27 cellular contexts compared by ENCODE assay signal in the genomic region with DNA sequence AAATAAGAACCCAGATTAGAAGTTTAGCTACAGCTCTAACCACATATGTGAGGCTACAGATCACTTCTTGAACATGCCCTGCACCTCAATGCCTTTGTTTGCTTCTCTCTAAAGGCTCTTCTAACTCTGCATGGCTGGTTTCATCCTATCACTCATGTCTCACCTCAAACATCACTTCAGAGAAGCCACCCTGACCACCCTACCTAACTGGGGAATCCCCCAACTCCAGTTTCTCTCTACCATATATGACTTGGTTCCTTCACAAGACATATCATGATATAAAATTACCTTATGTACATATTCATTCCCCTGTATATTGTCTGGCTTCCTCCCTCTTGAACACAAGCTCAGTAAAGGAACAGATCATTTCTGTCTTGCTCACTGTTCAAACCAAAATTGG.
DNase-seq lines count a peak whose midpoint lies in the region; ATAC-seq and TF ChIP-seq lines count a peak whose summit lies in the region.
"Had no signal": no experiment of that assay in that cellular context is flagged by ENCODE, and none has a peak within 500 bp of the region (broad histone marks: within the 10 kb centered on the region; RNA-seq: fewer than 3 reads in every experiment).

No MANE protein-coding gene starts in this region.

- H3K4me1 Mint-ChIP-seq in activated CD4-positive, alpha-beta T cell treated with anti-CD3 and anti-CD28 coated beads for 36 hours: peaks cover 18% of the 10 kb centered on the region
- H3K4me1 Mint-ChIP-seq in activated CD4-positive, alpha-beta T cell treated with anti-CD3 and anti-CD28 coated beads, Interleukin-2, amount 10 ng/mL, durations not matched to agents 7 days and 5 days: peaks cover 12% of the 10 kb centered on the region
- H3K4me1 Mint-ChIP-seq in CD8-positive, alpha-beta T cell (ENCODE audit: low read depth): peaks cover 16% of the 10 kb centered on the region
- H3K4me1 Mint-ChIP-seq in activated naive CD4-positive, alpha-beta T cell treated with anti-CD3 and anti-CD28 coated beads, Interleukin-2, amount 50 U/mL, for 24 hours: peaks cover 40% of the 10 kb centered on the region
- H3K4me1 Mint-ChIP-seq in natural killer cell (peaks cover 0 to 5% of the 10 kb centered on the region in 2 donors), nephron progenitor cell (peaks cover 6% of the 10 kb centered on the region)

- H3K27ac ChIP-seq in CD8-positive, alpha-beta T cell (ENCODE audit: low read depth, low read length): no peak overlapping the region
- H3K27ac ChIP-seq: KMS-11, neural progenitor cell, right lobe of liver, RWPE1, tibial artery had no signal

- peak; percentile 95 for ATAC-seq in activated CD4-positive, alpha-beta T cell treated with anti-CD3 and anti-CD28 coated beads for 36 hours
- ATAC-seq in CD8-positive, alpha-beta T cell: peak; percentile 80
- ATAC-seq in natural killer cell (peak in 2 of 3 donors; percentile 40 to 74), GM21576 (IDR thresholded peaks at IDR 0.05; ENCODE audit: unreplicated experiment) (no peak)
- ATAC-seq: right lobe of liver, WTC11 had no signal

- H3K27me3 Mint-ChIP-seq in activated CD4-positive, alpha-beta T cell treated with anti-CD3 and anti-CD28 coated beads for 36 hours: peaks cover 3% of the 10 kb centered on the region
- H3K27me3 Mint-ChIP-seq in activated CD4-positive, alpha-beta T cell treated with anti-CD3 and anti-CD28 coated beads, Interleukin-2, amount 10 ng/mL, durations not matched to agents 7 days and 5 days: peaks cover 18% of the 10 kb centered on the region
- H3K27me3 Mint-ChIP-seq in CD8-positive, alpha-beta T cell (ENCODE audit: low read depth): peaks cover 8% of the 10 kb centered on the region
- H3K27me3 Mint-ChIP-seq in activated naive CD4-positive, alpha-beta T cell treated with anti-CD3 and anti-CD28 coated beads, Interleukin-2, amount 50 U/mL, for 24 hours: no peaks in the 10 kb centered on the region
- peaks cover 0 to 4% of the 10 kb centered on the region in 2 donors for H3K27me3 Mint-ChIP-seq in natural killer cell (ENCODE audit: low read depth in 2 of 2)
- no peaks in the 10 kb centered on the region for H3K27me3 Mint-ChIP-seq in nephron progenitor cell (ENCODE audit: low read depth, poor library complexity)

- H3K27me3 ChIP-seq in CD8-positive, alpha-beta T cell (ENCODE audit: insufficient read depth, low read length): no peaks in the 10 kb centered on the region
- H3K27me3 ChIP-seq: neural progenitor cell, right lobe of liver, tibial artery had no signal

- H3K4me3 ChIP-seq in CD8-positive, alpha-beta T cell (ENCODE audit: low read depth, low read length): no peak overlapping the region
- H3K4me3 ChIP-seq: neural progenitor cell, right lobe of liver, tibial artery had no signal

- H3K4me1 ChIP-seq in CD8-positive, alpha-beta T cell (ENCODE audit: insufficient read depth, low read length): peaks cover 14% of the 10 kb centered on the region
- H3K4me1 ChIP-seq: neural progenitor cell, right lobe of liver, tibial artery had no signal

- CTCF ChIA-PET in activated CD4-positive, alpha-beta T cell treated with anti-CD3 and anti-CD28 coated beads for 36 hours (lab: Charles Lee): interaction anchor here (0.7 to 0.9 kb wide), 2 partner anchors 13 to 219 kb away, joined by 3 to 4 read pairs; no protein-coding TSS in a partner anchor
- CTCF ChIA-PET in activated CD4-positive, alpha-beta T cell treated with anti-CD3 and anti-CD28 coated beads, Interleukin-2, amount 10 ng/mL, durations not matched to agents 7 days and 5 days (lab: Charles Lee): interaction anchor here (0.5 kb wide), 1 partner anchor 204 kb away, joined by 3 read pairs; no protein-coding TSS in a partner anchor
- CTCF ChIA-PET in CD8-positive, alpha-beta T cell (lab: Charles Lee): no interaction called here

- H3K36me3 ChIP-seq in CD8-positive, alpha-beta T cell (ENCODE audit: insufficient read depth, low read length): no peaks in the 10 kb centered on the region
- H3K36me3 ChIP-seq: neural progenitor cell, right lobe of liver, tibial artery had no signal

- H3K36me3 Mint-ChIP-seq in activated CD4-positive, alpha-beta T cell treated with anti-CD3 and anti-CD28 coated beads for 36 hours (ENCODE audit: low read depth): no peaks in the 10 kb centered on the region
- H3K36me3 Mint-ChIP-seq in activated CD4-positive, alpha-beta T cell treated with anti-CD3 and anti-CD28 coated beads, Interleukin-2, amount 10 ng/mL, durations not matched to agents 7 days and 5 days (ENCODE audit: low read depth): no peaks in the 10 kb centered on the region
- no peaks in the 10 kb centered on the region for H3K36me3 Mint-ChIP-seq in CD8-positive, alpha-beta T cell
- H3K36me3 Mint-ChIP-seq in activated naive CD4-positive, alpha-beta T cell treated with anti-CD3 and anti-CD28 coated beads, Interleukin-2, amount 50 U/mL, for 24 hours: no peaks in the 10 kb centered on the region
- no peaks in the 10 kb centered on the region for H3K36me3 Mint-ChIP-seq in natural killer cell
- H3K36me3 Mint-ChIP-seq in nephron progenitor cell (ENCODE audit: low read depth): no peaks in the 10 kb centered on the region
- H3K36me3 Mint-ChIP-seq: neural progenitor cell, WTC11 had no signal

- H3K9me3 ChIP-seq in CD8-positive, alpha-beta T cell (ENCODE audit: low read length): no peaks in the 10 kb centered on the region
- H3K9me3 ChIP-seq: right lobe of liver, SK-N-SH, tibial artery had no signal

- POLR2A ChIA-PET in activated CD4-positive, alpha-beta T cell treated with anti-CD3 and anti-CD28 coated beads for 36 hours (lab: Charles Lee): no interaction called here
- POLR2A ChIA-PET in activated CD4-positive, alpha-beta T cell treated with anti-CD3 and anti-CD28 coated beads, Interleukin-2, amount 10 ng/mL, durations not matched to agents 7 days and 5 days (lab: Charles Lee): no interaction called here
- POLR2A ChIA-PET in CD8-positive, alpha-beta T cell (lab: Charles Lee): no interaction called here

- no peak overlapping the region for H3K4me3 Mint-ChIP-seq in activated CD4-positive, alpha-beta T cell treated with anti-CD3 and anti-CD28 coated beads for 36 hours
- H3K4me3 Mint-ChIP-seq in activated CD4-positive, alpha-beta T cell treated with anti-CD3 and anti-CD28 coated beads, Interleukin-2, amount 10 ng/mL, durations not matched to agents 7 days and 5 days: no peak overlapping the region
- no peak overlapping the region for H3K4me3 Mint-ChIP-seq in CD8-positive, alpha-beta T cell
- no peak overlapping the region for H3K4me3 Mint-ChIP-seq in activated naive CD4-positive, alpha-beta T cell treated with anti-CD3 and anti-CD28 coated beads, Interleukin-2, amount 50 U/mL, for 24 hours
- H3K4me3 Mint-ChIP-seq in natural killer cell (no peak overlapping the region), nephron progenitor cell (no peak overlapping the region)
- H3K4me3 Mint-ChIP-seq: mesothelial cell of epicardium; neural progenitor cell; stimulated activated naive CD8-positive, alpha-beta T cell treated with anti-CD3 and anti-CD28 coated beads, Interleukin-15, Interleukin-2, amounts not matched to agents 100 ng/mL and 50 ng/mL, for 24 hours; WTC11 had no signal

- intact Hi-C loops in activated CD4-positive, alpha-beta T cell treated with anti-CD3 and anti-CD28 coated beads for 36 hours (cut with DNase I, micrococcal nuclease): loop anchor here in 1 of 2 experiments (1.0 kb wide), 1 partner anchor 35 kb away; no protein-coding TSS in a partner anchor
- intact Hi-C loops in CD8-positive, alpha-beta T cell (cut with DNase I, micrococcal nuclease): no loop called here
- intact Hi-C loops in natural killer cell (cut with micrococcal nuclease): no loop called here

- peaks cover 3% of the 10 kb centered on the region for H3K9me3 Mint-ChIP-seq in activated CD4-positive, alpha-beta T cell treated with anti-CD3 and anti-CD28 coated beads for 36 hours (ENCODE audit: low read depth)
- peaks cover 3% of the 10 kb centered on the region for H3K9me3 Mint-ChIP-seq in activated CD4-positive, alpha-beta T cell treated with anti-CD3 and anti-CD28 coated beads, Interleukin-2, amount 10 ng/mL, durations not matched to agents 7 days and 5 days
- H3K9me3 Mint-ChIP-seq in CD8-positive, alpha-beta T cell: no peaks in the 10 kb centered on the region
- no peaks in the 10 kb centered on the region for H3K9me3 Mint-ChIP-seq in activated naive CD4-positive, alpha-beta T cell treated with anti-CD3 and anti-CD28 coated beads, Interleukin-2, amount 50 U/mL, for 24 hours
- H3K9me3 Mint-ChIP-seq in natural killer cell (no peaks in the 10 kb centered on the region), nephron progenitor cell (no peaks in the 10 kb centered on the region)
- H3K9me3 Mint-ChIP-seq: neural progenitor cell had no signal

- peak; percentile 66 for DNase-seq in activated CD4-positive, alpha-beta T cell treated with anti-CD3 and anti-CD28 coated beads for 36 hours
- no peak for DNase-seq in activated CD4-positive, alpha-beta T cell treated with anti-CD3 and anti-CD28 coated beads, Interleukin-2, amount 10 ng/mL, durations not matched to agents 7 days and 5 days
- peak in 2 of 7 experiments; percentile 6 to 32 for DNase-seq in CD8-positive, alpha-beta T cell
- no peak for DNase-seq in natural killer cell
- no peak for DNase-seq in hypothalamus (lab: John Stamatoyannopoulos, UW)
- no peak for DNase-seq in nephron progenitor cell
- DNase-seq: activated gamma-delta T cell treated with Interleukin-2 at 50 U/mL for 16 hours, AML-193, cerebellar nuclear complex, GF-D8, head of caudate nucleus, NCI-H146, NCI-H2171, NCI-H526, posterior cingulate gyrus, right lobe of liver, SK-N-SH, T1000, tibial artery had no signal

- no peak for TF ChIP-seq CTCF in CD8-positive, alpha-beta T cell (IDR thresholded peaks at IDR 0.05)
- TF ChIP-seq CTCF in natural killer cell (IDR thresholded peaks at IDR 0.05) (no peak), nephron progenitor cell (IDR thresholded peaks at IDR 0.05) (no peak)

- H3K27ac Mint-ChIP-seq in activated CD4-positive, alpha-beta T cell treated with anti-CD3 and anti-CD28 coated beads for 36 hours: no peak overlapping the region
- no peak overlapping the region for H3K27ac Mint-ChIP-seq in activated CD4-positive, alpha-beta T cell treated with anti-CD3 and anti-CD28 coated beads, Interleukin-2, amount 10 ng/mL, durations not matched to agents 7 days and 5 days
- peak overlapping the region; percentile 14 for H3K27ac Mint-ChIP-seq in CD8-positive, alpha-beta T cell
- peak overlapping the region; percentile 59 for H3K27ac Mint-ChIP-seq in activated naive CD4-positive, alpha-beta T cell treated with anti-CD3 and anti-CD28 coated beads, Interleukin-2, amount 50 U/mL, for 24 hours
- H3K27ac Mint-ChIP-seq in natural killer cell (no peak overlapping the region), nephron progenitor cell (no peak overlapping the region)
- H3K27ac Mint-ChIP-seq: mesothelial cell of epicardium; neural progenitor cell; stimulated activated naive CD8-positive, alpha-beta T cell treated with anti-CD3 and anti-CD28 coated beads, Interleukin-15, Interleukin-2, amounts not matched to agents 100 ng/mL and 50 ng/mL, for 24 hours; WTC11 had no signal

Comparison
In these comparisons a context has a peak if more than half of its experiments do, and no peak if none do; other contexts are left out.
1. H3K27ac Mint-ChIP-seq: peak in CD8-positive, alpha-beta T cell (single experiment) and activated naive CD4-positive, alpha-beta T cell treated with anti-CD3 and anti-CD28 coated beads, Interleukin-2, amount 50 U/mL, for 24 hours (single experiment); none in activated CD4-positive, alpha-beta T cell treated with anti-CD3 and anti-CD28 coated beads for 36 hours (single experiment), activated CD4-positive, alpha-beta T cell treated with anti-CD3 and anti-CD28 coated beads, Interleukin-2, amount 10 ng/mL, durations not matched to agents 7 days and 5 days (single experiment), natural killer cell (0 of 2) and nephron progenitor cell (single experiment).